20 cellular contexts compared by ENCODE assay signal in the genomic region with DNA sequence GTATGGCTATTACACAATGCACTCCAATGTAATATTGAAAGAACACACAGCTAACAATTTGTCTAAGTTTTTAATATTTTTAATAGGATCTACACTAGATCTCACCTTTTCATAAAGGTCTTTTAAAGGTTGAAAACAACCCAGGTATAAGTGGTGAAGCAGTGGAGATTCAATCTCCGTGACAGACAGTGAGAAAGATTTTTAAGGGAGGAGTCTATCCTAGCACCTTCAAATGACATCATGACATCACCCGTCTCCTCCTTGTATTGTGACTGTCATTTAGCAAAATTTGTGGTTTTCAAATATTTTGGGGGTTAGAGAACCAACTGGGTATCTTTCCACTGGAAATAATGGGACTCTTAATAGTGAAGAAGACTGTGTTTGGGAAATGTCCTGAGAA. TPM values are rescaled to one million over a fixed set of nuclear protein-coding genes. Genes with fewer than 3 reads are reported as not detected.
DNase-seq lines count a peak whose midpoint lies in the region; ATAC-seq, FAIRE-seq and TF ChIP-seq lines count a peak whose summit lies in the region.
"Had no signal": no experiment of that assay in that cellular context is flagged by ENCODE, and none has a peak within 500 bp of the region (broad histone marks: within the 10 kb centered on the region; RNA-seq: fewer than 3 reads in every experiment).

No MANE protein-coding gene starts in this region.

- H3K27ac ChIP-seq in HepG2 (ENCODE audit: extremely low read length, insufficient read depth, low read length) (no peak overlapping the region), right lobe of liver (no peak overlapping the region), mesenchymal stem cell (ENCODE audit: low read length, poor library complexity, severe bottlenecking) (no peak overlapping the region), Peyer's patch (no peak overlapping the region)
- H3K27ac ChIP-seq: hepatocyte, ovary had no signal

- H3K4me2 ChIP-seq in HepG2 (ENCODE audit: low read depth, low read length) (no peak overlapping the region), mesenchymal stem cell (ENCODE audit: low read length, poor library complexity, severe bottlenecking) (no peak overlapping the region)
- H3K4me2 ChIP-seq: hepatocyte had no signal

- BruUV-seq in HepG2 (replicated peaks; lab: Mats Ljungman, UMichigan) = no TSS peak

- no peak overlapping the region for H4K8ac ChIP-seq in mesenchymal stem cell (ENCODE audit: low read length)

- TF ChIP-seq POLR2A in HepG2 (IDR thresholded peaks at IDR 0.05; ENCODE audit: insufficient read depth in 1 of 2, low read depth in 2 of 2, low read length in 2 of 2) = no peak
- no peak for TF ChIP-seq POLR2A in right lobe of liver (IDR thresholded peaks at IDR 0.05)
- TF ChIP-seq POLR2A in Peyer's patch (IDR thresholded peaks at IDR 0.05) = no peak

- no peak overlapping the region for H2BK15ac ChIP-seq in mesenchymal stem cell (ENCODE audit: low read depth, poor library complexity, severe bottlenecking)

- DNase-seq in HepG2 (ENCODE audit: low spot score) (no peak), right lobe of liver (no peak), mesenchymal stem cell (no peak), Peyer's patch (no peak)
- DNase-seq in stimulated activated naive CD4-positive, alpha-beta T cell (lab: John Stamatoyannopoulos, UW) = no peak
- DNase-seq: activated CD4-positive, alpha-beta T cell treated with anti-CD3 and anti-CD28 coated beads, Interleukin-2, amount 50 U/mL, for 4 hours; activated T-cell treated with anti-CD3 and anti-CD28 coated beads, Interleukin-2, amount 50 U/mL, for 24 hours; CD4-positive, alpha-beta memory T cell; cortex of kidney; NCI-H2029; NCI-H446; ovary; stimulated activated CD4-positive, alpha-beta T cell treated with anti-CD3 and anti-CD28 coated beads, Interleukin-2, amount 100 ng/mL, for 48 hours had no signal

- no peaks in the 10 kb centered on the region for H3K79me1 ChIP-seq in mesenchymal stem cell (replicated peaks; ENCODE audit: low read length, poor library complexity, severe bottlenecking)

- H2AFZ ChIP-seq in HepG2 (ENCODE audit: low read length) (no peak overlapping the region), mesenchymal stem cell (ENCODE audit: low read depth, low read length) (no peak overlapping the region)
- H2AFZ ChIP-seq: hepatocyte had no signal

- no peaks in the 10 kb centered on the region for H4K20me1 ChIP-seq in HepG2 (ENCODE audit: insufficient read depth, low read length)

- H3K79me2 ChIP-seq in HepG2 (ENCODE audit: insufficient read depth, low read length) = no peaks in the 10 kb centered on the region
- H3K79me2 ChIP-seq: hepatocyte had no signal

- H3K14ac ChIP-seq in mesenchymal stem cell (ENCODE audit: low read length in 2 of 2) = no peak overlapping the region

- H2BK5ac ChIP-seq in mesenchymal stem cell (ENCODE audit: low read depth, low read length, poor library complexity, severe bottlenecking) = no peak overlapping the region

- H3K4me3 ChIP-seq in HepG2 (replicated peaks in 1 of 3; ENCODE audit: insufficient read depth in 1 of 3, low read depth in 2 of 3, low read length in 3 of 3) (no peak overlapping the region), right lobe of liver (no peak overlapping the region), mesenchymal stem cell (ENCODE audit: insufficient read depth in 1 of 2, low read depth in 1 of 2, low read length in 2 of 2) (no peak overlapping the region), Peyer's patch (no peak overlapping the region)
- H3K4me3 ChIP-seq: hepatocyte, lung, ovary had no signal

- H3K4ac ChIP-seq in mesenchymal stem cell (ENCODE audit: low read depth in 1 of 2, low read length in 2 of 2) = no peak overlapping the region

- in situ Hi-C loops in HepG2 (cut with HindIII; ENCODE audit: extremely low pct_ligation_motif_present, low pct_unique_long_range_greater_than_20kb) = no loop called here

- intact Hi-C loops in HepG2 (cut with micrococcal nuclease; ENCODE audit: unreplicated experiment) (no loop called here), right lobe of liver (cut with DNase I) (no loop called here)

- 0 out of 5 replicates have a peak, but pooled peaks cover 0 to 11% of the 10 kb centered on the region in 2 experiments for H3K27me3 ChIP-seq in HepG2 (ENCODE audit: control insufficient read depth in 1 of 2, insufficient read depth in 2 of 2, low read length in 2 of 2)
- no peaks in the 10 kb centered on the region for H3K27me3 ChIP-seq in right lobe of liver
- H3K27me3 ChIP-seq in mesenchymal stem cell (ENCODE audit: control insufficient read depth in 1 of 2, insufficient read depth in 1 of 2, low read length in 2 of 2) = no peaks in the 10 kb centered on the region
- H3K27me3 ChIP-seq in Peyer's patch = no peaks in the 10 kb centered on the region
- H3K27me3 ChIP-seq: hepatocyte, ovary had no signal

- no peak for TF ChIP-seq EP300 in HepG2 (IDR thresholded peaks at IDR 0.05; ENCODE audit: low read depth in 2 of 2, low read length in 2 of 2)
- TF ChIP-seq EP300 in HepG2 (CRISPR knock-in tag; IDR thresholded peaks at IDR 0.05; ENCODE audit: borderline replicate concordance) = no peak

- no peak overlapping the region for H2BK12ac ChIP-seq in mesenchymal stem cell (ENCODE audit: low read length in 2 of 2)

- H3K36me3 ChIP-seq in HepG2 (replicated peaks in 1 of 2; ENCODE audit: control insufficient read depth in 1 of 2, insufficient read depth in 2 of 2, low read length in 2 of 2) (no peaks in the 10 kb centered on the region), right lobe of liver (no peaks in the 10 kb centered on the region), mesenchymal stem cell (ENCODE audit: control insufficient read depth in 1 of 2, insufficient read depth in 2 of 2, low read depth in 1 of 2, low read length in 2 of 2) (no peaks in the 10 kb centered on the region), Peyer's patch (no peaks in the 10 kb centered on the region)
- H3K36me3 ChIP-seq: ovary had no signal

- TF ChIP-seq RAD21 in HepG2 (CRISPR knock-in tag; IDR thresholded peaks at IDR 0.05) = no peak

- FAIRE-seq in HepG2 (lab: Jason Lieb, UNC) = no peak
- FAIRE-seq: A204.1, islet of Langerhans had no signal

- H3K9me3 ChIP-seq in HepG2 (ENCODE audit: low read length) (no peaks in the 10 kb centered on the region), right lobe of liver (no peaks in the 10 kb centered on the region), mesenchymal stem cell (ENCODE audit: control insufficient read depth, low read length) (no peaks in the 10 kb centered on the region), Peyer's patch (no peaks in the 10 kb centered on the region)
- H3K9me3 ChIP-seq: ovary had no signal

- no peak overlapping the region for H3K18ac ChIP-seq in mesenchymal stem cell (ENCODE audit: low read depth in 1 of 2, low read length in 2 of 2)

- no peak overlapping the region for H2BK120ac ChIP-seq in mesenchymal stem cell (ENCODE audit: low read depth, low read length)

- no peak overlapping the region for H3K23ac ChIP-seq in mesenchymal stem cell (ENCODE audit: low read length in 2 of 2)

- no peak for TF ChIP-seq CTCF in HepG2 (CRISPR knock-in tag; IDR thresholded peaks at IDR 0.05)
- TF ChIP-seq CTCF in right lobe of liver (IDR thresholded peaks at IDR 0.05) = no peak
- TF ChIP-seq CTCF in Peyer's patch (IDR thresholded peaks at IDR 0.05) = no peak

- no peak overlapping the region for H4K91ac ChIP-seq in mesenchymal stem cell (ENCODE audit: low read length)

- POLR2A ChIA-PET in HepG2 (lab: Yijun Ruan, JAX) = no interaction called here

- CTCF ChIA-PET in HepG2 (lab: Yijun Ruan, JAX; ENCODE audit: low intra/inter-chr PET ratio, low total read pairs) = no interaction called here

- H2AK5ac ChIP-seq in mesenchymal stem cell (ENCODE audit: low read length, severe bottlenecking) = no peak overlapping the region

- 26% methylated on average over 2 of the region's 2 CpGs for WGBS in HepG2 (ENCODE audit: low lambda C conversion rate)
- 69% methylated on average over 2 of the region's 2 CpGs for WGBS in right lobe of liver (ENCODE audit: insufficient coverage, low coverage, low lambda C conversion rate, missing lambda C conversion rate)
- 90% methylated on average over 2 of the region's 2 CpGs for WGBS in mesenchymal stem cell

- H3K9ac ChIP-seq in HepG2 (ENCODE audit: insufficient read depth, low read depth, low read length) (no peak overlapping the region), mesenchymal stem cell (ENCODE audit: low read length) (peak overlapping the region; percentile 53)

- no peak for ATAC-seq in HepG2
- ATAC-seq in right lobe of liver = no peak
- peak; percentile 38 for ATAC-seq in HG03354 (IDR thresholded peaks at IDR 0.05; ENCODE audit: poor library complexity, severe bottlenecking, unreplicated experiment)
- ATAC-seq in HG03571 (IDR thresholded peaks at IDR 0.05; ENCODE audit: unreplicated experiment) = no peak
- ATAC-seq in GM21825 (IDR thresholded peaks at IDR 0.05; ENCODE audit: unreplicated experiment) = no peak

- H3K4me1 ChIP-seq in HepG2 (ENCODE audit: insufficient read depth, low read length) (no peaks in the 10 kb centered on the region), right lobe of liver (no peaks in the 10 kb centered on the region), mesenchymal stem cell (ENCODE audit: control insufficient read depth, insufficient read depth, low read depth, low read length) (no peaks in the 10 kb centered on the region), Peyer's patch (no peaks in the 10 kb centered on the region)

RNA-seq across cellular contexts. Expression of a gene that starts 25.0 kb away (rescaled TPM):
- total RNA-seq in HepG2 (2016; rRNA removed; fragmentation: Illumina TruSeq; extraction: Trizol) (15.7 and 20.0 TPM in 2 replicates), right lobe of liver (10 to 100 TPM; 45.5 to 84.2 (median 58.7) TPM), Peyer's patch (100 to 1,000 TPM in 1 of 4 donors, 10 to 100 TPM in 3; 18.9 to 102 (median 33.6) TPM)
- 59.4 and 62.1 TPM in 2 replicates for total RNA-seq in HepG2 (2016; cell fraction: cytosol; rRNA removed; fragmentation: Illumina TruSeq; extraction: Trizol; ENCODE audit: low read depth)
- total RNA-seq in HepG2 (2016; cell fraction: insoluble cytoplasmic fraction; rRNA removed; fragmentation: Illumina TruSeq; extraction: Trizol) = 16.5 and 19.6 TPM in 2 replicates
- total RNA-seq in HepG2 (2016; cell fraction: membrane; rRNA removed; fragmentation: Illumina TruSeq; extraction: Trizol) = 19.5 and 21.4 TPM in 2 replicates
- 16.9 and 19.5 TPM in 2 replicates for total RNA-seq in HepG2 (2016; cell fraction: nucleus; rRNA removed; fragmentation: Illumina TruSeq; extraction: Trizol)
- 25.6 and 27.5 TPM in 2 replicates for polyA plus RNA-seq in HepG2 (2011; rRNA removed)
- 26.7 and 28.9 TPM in 2 replicates for polyA plus RNA-seq in HepG2 (2011; cell fraction: cytosol; rRNA removed)
- polyA plus RNA-seq in HepG2 (2011; cell fraction: nucleus; rRNA removed) = 13.2 and 13.8 TPM in 2 replicates
- polyA plus RNA-seq in HepG2 (2012) = 19.3 and 23.4 TPM in 2 replicates
- 6.2 and 8.4 TPM in 2 replicates for polyA plus RNA-seq in HepG2 (2016; cell fraction: cytosol; fragmentation: Illumina TruSeq; extraction: Trizol; ENCODE audit: low read depth)
- polyA plus RNA-seq in HepG2 (2016; cell fraction: insoluble cytoplasmic fraction; fragmentation: Illumina TruSeq; extraction: Trizol; ENCODE audit: low read depth) = 13.0 and 14.8 TPM in 2 replicates
- 9.0 and 11.2 TPM in 2 replicates for polyA plus RNA-seq in HepG2 (2016; cell fraction: membrane; fragmentation: Illumina TruSeq; extraction: Trizol; ENCODE audit: low read depth)
- 7.0 and 8.3 TPM in 2 replicates for polyA plus RNA-seq in HepG2 (2016; cell fraction: nucleus; fragmentation: Illumina TruSeq; extraction: Trizol; ENCODE audit: insufficient read depth, low read depth)
- 11.3 and 53.1 TPM in 2 replicates for polyA minus RNA-seq in HepG2 (2011; rRNA and poly(A)+ RNA removed; ENCODE audit: low replicate concordance)
- 9.6 and 14.5 TPM in 2 replicates for polyA minus RNA-seq in HepG2 (2011; cell fraction: cytosol; rRNA and poly(A)+ RNA removed)
- 62.8 and 75.2 TPM in 2 replicates for polyA minus RNA-seq in HepG2 (2011; cell fraction: nucleus; rRNA and poly(A)+ RNA removed)
- 3.1 TPM for polyA plus RNA-seq in mesenchymal stem cell (2013, experiment 1 of 2)
- 2.7 TPM for polyA plus RNA-seq in mesenchymal stem cell (2013, experiment 2 of 2)
